ENCODE assay signal across 34 cellular contexts in the genomic region with DNA sequence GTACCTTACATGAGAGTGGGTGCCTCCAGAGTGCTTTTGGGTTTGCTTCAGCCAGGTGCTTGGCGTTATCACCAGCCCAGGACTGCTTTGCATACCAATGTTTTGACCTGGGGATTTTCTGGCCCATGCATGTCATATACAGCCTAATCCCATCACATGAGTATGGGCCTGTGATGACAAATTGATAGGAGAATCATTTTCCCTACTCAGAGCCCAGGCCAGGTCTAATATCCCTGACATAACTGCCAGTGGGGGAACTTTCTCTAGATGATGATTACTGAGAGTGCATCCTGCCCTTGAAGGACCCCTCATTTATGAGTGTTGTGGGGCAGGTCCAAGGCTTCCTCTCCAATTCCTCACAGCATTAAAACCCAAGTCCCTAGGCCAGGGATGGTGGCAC.
"Had no signal": no experiment of that assay in that cellular context is flagged by ENCODE, and none has a peak within 500 bp of the region (broad histone marks: within the 10 kb centered on the region; RNA-seq: fewer than 3 reads in every experiment).

No MANE protein-coding gene starts in this region.

- H3K27ac Mint-ChIP-seq: activated CD4-positive, alpha-beta memory T cell treated with anti-CD3 and anti-CD28 coated beads for 36 hours; activated naive CD4-positive, alpha-beta T cell treated with anti-CD3 and anti-CD28 coated beads, Interleukin-2, amount 10 ng/mL, durations not matched to agents 7 days and 5 days; activated naive CD8-positive, alpha-beta T cell; activated naive CD8-positive, alpha-beta T cell treated with anti-CD3 and anti-CD28 coated beads, Interleukin-2, amount 50 U/mL, for 24 hours; activated T-helper 1 cell treated with anti-CD3 and anti-CD28 coated beads, Interleukin-12 subunit alpha, Interleukin-12 subunit beta, Interleukin-2, Interleukin-4 antibody, amounts not matched to agents 30 ng/mL and 10 ng/mL and 1 ng/mL, durations not matched to agents 14 hours and 24 hours and 36 hours; T-helper 1 cell treated with Interleukin-12 subunit alpha and Interleukin-12 subunit beta and Interleukin-4 antibody, amounts not matched to agents 30 μg/mL and 1 μg/mL, for 36 hours had no signal

- ATAC-seq: activated naive CD8-positive, alpha-beta T cell treated with anti-CD3 and anti-CD28 coated beads, Interleukin-2, amount 50 U/mL, for 24 hours; activated T-cell treated with anti-CD3 and anti-CD28 coated beads, Interleukin-2, amount 50 U/mL, for 4 hours; K562; PC-3 had no signal

- H3K27me3 Mint-ChIP-seq: activated CD4-positive, alpha-beta memory T cell treated with anti-CD3 and anti-CD28 coated beads for 36 hours; activated naive CD8-positive, alpha-beta T cell; activated naive CD8-positive, alpha-beta T cell treated with anti-CD3 and anti-CD28 coated beads, Interleukin-2, amount 50 U/mL, for 24 hours had no signal

- H3K27me3 ChIP-seq: brain microvascular endothelial cell, Peyer's patch had no signal

- DNase-seq: activated CD4-positive, alpha-beta memory T cell treated with anti-CD3 and anti-CD28 coated beads for 36 hours; activated CD4-positive, alpha-beta T cell treated with anti-CD3 and anti-CD28 coated beads, Interleukin-2, amount 50 U/mL, for 1 hour; activated CD8-positive, alpha-beta memory T cell treated with anti-CD3 and anti-CD28 coated beads, Interleukin-2, amount 50 U/mL, for 4 hours; activated gamma-delta T cell treated with Interleukin-2 at 50 U/mL for 16 hours; activated naive CD4-positive, alpha-beta T cell treated with anti-CD3 and anti-CD28 coated beads, Interleukin-2, amount 10 ng/mL, durations not matched to agents 7 days and 5 days; activated naive CD8-positive, alpha-beta T cell treated with anti-CD3 and anti-CD28 coated beads, Interleukin-2, amount 50 U/mL, for 24 hours; activated T-cell treated with anti-CD3 and anti-CD28 coated beads for 4 hours; activated T-cell treated with anti-CD3 and anti-CD28 coated beads, Interleukin-2, amount 50 U/mL, for 4 hours; anterior cingulate cortex; brain microvascular endothelial cell; NCI-H1092 treated with DMSO at 0.1 percent for 48 hours; NCI-H1417 treated with DMSO at 0.1 percent for 48 hours; NCI-H1694; NCI-H1930; NCI-H2081 treated with DMSO at 0.1 percent for 48 hours; NCI-H226; NCI-H446 treated with DMSO at 0.1 percent for 48 hours; NCI-H524; NCI-H69; NCI-H82; NK-92 treated with Interleukin-12 subunit alpha and Interleukin-12 subunit beta, amount 100 ng/mL, for 24 hours; PC-3; Peyer's patch; RPMI8226; SHP77 treated with DMSO at 0.1 percent for 48 hours; SK-N-SH; T-helper 9 cell; WERI-Rb-1 had no signal

- H3K9me3 ChIP-seq: Peyer's patch, SK-N-SH had no signal

- H3K4me3 Mint-ChIP-seq: activated CD4-positive, alpha-beta memory T cell treated with anti-CD3 and anti-CD28 coated beads for 36 hours; activated naive CD4-positive, alpha-beta T cell treated with anti-CD3 and anti-CD28 coated beads, Interleukin-2, amount 10 ng/mL, durations not matched to agents 7 days and 5 days; activated naive CD8-positive, alpha-beta T cell; activated naive CD8-positive, alpha-beta T cell treated with anti-CD3 and anti-CD28 coated beads, Interleukin-2, amount 50 U/mL, for 24 hours; activated T-cell treated with anti-CD3 and anti-CD28 coated beads, Interleukin-2, amount 50 U/mL, for 4 hours; activated T-helper 1 cell treated with anti-CD3 and anti-CD28 coated beads, Interleukin-12 subunit alpha, Interleukin-12 subunit beta, Interleukin-2, Interleukin-4 antibody, amounts not matched to agents 30 ng/mL and 10 ng/mL and 1 ng/mL, durations not matched to agents 14 hours and 24 hours and 36 hours had no signal

- H3K36me3 Mint-ChIP-seq: activated CD4-positive, alpha-beta memory T cell treated with anti-CD3 and anti-CD28 coated beads for 36 hours; activated naive CD4-positive, alpha-beta T cell treated with anti-CD3 and anti-CD28 coated beads, Interleukin-2, amount 10 ng/mL, durations not matched to agents 7 days and 5 days; activated naive CD8-positive, alpha-beta T cell had no signal

- H3K4me3 ChIP-seq: cardiac muscle cell, K562, Peyer's patch, SJSA1 had no signal

- H3K27ac ChIP-seq: brain microvascular endothelial cell, cardiac muscle cell, Peyer's patch, SJSA1, WERI-Rb-1 had no signal

- H3K36me3 ChIP-seq: brain microvascular endothelial cell, cardiac muscle cell, Peyer's patch, SJSA1, WERI-Rb-1 had no signal

- H3K9me3 Mint-ChIP-seq: activated CD4-positive, alpha-beta memory T cell treated with anti-CD3 and anti-CD28 coated beads for 36 hours; activated naive CD4-positive, alpha-beta T cell treated with anti-CD3 and anti-CD28 coated beads, Interleukin-2, amount 10 ng/mL, durations not matched to agents 7 days and 5 days; activated naive CD8-positive, alpha-beta T cell treated with anti-CD3 and anti-CD28 coated beads, Interleukin-2, amount 50 U/mL, for 24 hours; activated T-cell treated with anti-CD3 and anti-CD28 coated beads, Interleukin-2, amount 50 U/mL, for 4 hours; activated T-helper 1 cell treated with anti-CD3 and anti-CD28 coated beads, Interleukin-12 subunit alpha, Interleukin-12 subunit beta, Interleukin-2, Interleukin-4 antibody, amounts not matched to agents 30 ng/mL and 10 ng/mL and 1 ng/mL, durations not matched to agents 14 hours and 24 hours and 36 hours; T-helper 1 cell treated with Interleukin-12 subunit alpha and Interleukin-12 subunit beta and Interleukin-4 antibody, amounts not matched to agents 30 μg/mL and 1 μg/mL, for 36 hours had no signal
